In the genomic region with DNA sequence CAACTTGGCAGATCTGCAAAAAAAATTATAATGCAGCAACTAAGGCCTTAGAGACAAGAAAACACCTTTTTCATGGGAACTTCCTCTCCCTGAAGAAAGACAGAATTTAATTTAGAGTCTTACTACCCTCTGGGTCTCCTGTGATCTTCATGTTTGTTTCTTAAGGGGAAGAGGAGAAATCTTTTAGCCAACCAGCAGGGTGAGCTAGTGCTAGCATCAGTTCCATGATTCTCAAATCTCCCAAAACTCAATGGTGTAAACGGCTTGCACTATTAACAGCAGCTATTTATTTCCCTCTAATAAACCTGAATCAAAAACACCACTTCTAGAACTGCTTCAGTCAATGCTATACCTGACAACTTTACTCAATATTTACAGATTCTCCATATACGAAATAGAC, we compare ENCODE assay signal across 1 cellular context.
TF ChIP-seq lines count a peak whose summit lies in the region.

No MANE protein-coding gene starts in this region.

TF ChIP-seq in endothelial cell of umbilical vein, 7 proteins besides CTCF, POLR2A, EP300 and RAD21:
- TF ChIP-seq FOS (IDR thresholded peaks at IDR 0.05; ENCODE audit: borderline replicate concordance, insufficient read depth, low read length) = no peak
- TF ChIP-seq, protein P1, sequence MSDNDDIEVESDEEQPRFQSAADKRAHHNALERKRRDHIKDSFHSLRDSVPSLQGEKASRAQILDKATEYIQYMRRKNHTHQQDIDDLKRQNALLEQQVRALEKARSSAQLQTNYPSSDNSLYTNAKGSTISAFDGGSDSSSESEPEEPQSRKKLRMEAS (IDR thresholded peaks at IDR 0.05; ENCODE audit: insufficient read depth, insufficient read length) = no peak
- no peak for TF ChIP-seq MYC (IDR thresholded peaks at IDR 0.05; ENCODE audit: low read depth, low read length)
- TF ChIP-seq JUN (IDR thresholded peaks at IDR 0.05; ENCODE audit: borderline replicate concordance, insufficient read depth, insufficient read length, low read depth) = no peak
- no peak for TF ChIP-seq GATA2 (IDR thresholded peaks at IDR 0.05; ENCODE audit: insufficient read depth, insufficient read length, low read depth, low read length)
- TF ChIP-seq EZH2 (IDR thresholded peaks at IDR 0.05; ENCODE audit: borderline replicate concordance, low read depth, low read length, severe bottlenecking) = no peak
- TF ChIP-seq POLR2AphosphoS5 (IDR thresholded peaks at IDR 0.05; ENCODE audit: insufficient read depth, low read depth, low read length) = no peak
TF ChIP-seq in endothelial cell of umbilical vein: peak in this region for 0.
